Comparison of ENCODE assay signal across 8 cellular contexts in the genomic region with DNA sequence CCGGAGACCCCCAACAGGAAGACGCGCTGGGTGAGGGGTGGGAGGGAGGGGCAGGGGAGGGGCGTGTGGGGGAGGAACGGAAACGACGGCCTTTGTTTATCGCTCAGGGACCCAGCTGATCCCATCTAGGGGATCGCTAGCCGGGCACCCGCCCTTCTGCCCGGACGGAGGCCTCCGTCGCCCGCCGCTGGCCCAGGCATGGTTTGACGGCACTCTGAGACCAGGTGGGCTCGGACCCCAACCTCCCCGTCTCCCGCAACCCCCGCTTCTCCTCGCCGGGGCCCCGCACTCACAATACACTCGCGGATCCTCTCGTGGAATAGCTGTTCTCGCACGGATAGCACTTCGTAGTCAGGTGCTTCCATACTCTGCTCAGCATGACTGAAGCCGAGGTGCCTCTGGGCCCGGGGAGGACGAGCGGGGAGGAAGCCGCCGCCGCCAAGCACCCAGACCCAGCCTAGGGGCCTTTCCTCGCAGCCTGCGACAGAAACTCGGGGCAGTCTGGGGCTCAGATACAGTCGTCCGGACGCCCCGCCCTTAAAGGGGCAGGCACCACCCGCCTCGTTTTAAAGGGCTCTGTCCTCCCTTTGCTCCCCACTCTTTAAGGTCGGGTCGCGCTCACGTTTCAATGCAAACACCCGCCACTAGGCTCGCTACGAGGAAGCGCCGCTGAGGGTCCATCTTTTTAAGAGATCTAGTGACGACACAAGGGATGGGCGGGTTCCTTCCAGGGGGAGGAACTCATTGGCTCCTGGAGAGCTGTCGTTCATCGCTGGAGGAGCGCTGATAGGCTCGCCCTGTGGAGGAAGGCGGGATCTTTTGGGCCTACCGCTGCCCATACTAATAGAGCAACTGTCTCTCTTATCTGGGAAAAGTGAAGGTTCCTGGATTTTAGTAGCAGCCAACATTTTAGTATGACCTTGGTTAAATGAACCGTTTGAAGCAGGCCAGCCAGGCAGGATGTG. TPM values are rescaled to one million over a fixed set of nuclear protein-coding genes. Genes with fewer than 3 reads are reported as not detected.
DNase-seq lines count a peak whose midpoint lies in the region; ATAC-seq and TF ChIP-seq lines count a peak whose summit lies in the region.

A gene with protein sequence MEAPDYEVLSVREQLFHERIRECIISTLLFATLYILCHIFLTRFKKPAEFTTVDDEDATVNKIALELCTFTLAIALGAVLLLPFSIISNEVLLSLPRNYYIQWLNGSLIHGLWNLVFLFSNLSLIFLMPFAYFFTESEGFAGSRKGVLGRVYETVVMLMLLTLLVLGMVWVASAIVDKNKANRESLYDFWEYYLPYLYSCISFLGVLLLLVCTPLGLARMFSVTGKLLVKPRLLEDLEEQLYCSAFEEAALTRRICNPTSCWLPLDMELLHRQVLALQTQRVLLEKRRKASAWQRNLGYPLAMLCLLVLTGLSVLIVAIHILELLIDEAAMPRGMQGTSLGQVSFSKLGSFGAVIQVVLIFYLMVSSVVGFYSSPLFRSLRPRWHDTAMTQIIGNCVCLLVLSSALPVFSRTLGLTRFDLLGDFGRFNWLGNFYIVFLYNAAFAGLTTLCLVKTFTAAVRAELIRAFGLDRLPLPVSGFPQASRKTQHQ (minus strand): TSS at position 657 of the 965 bp plus-strand sequence. CDS start 292 bp downstream, at position 365.

- H3K4me2 ChIP-seq in smooth muscle cell: peak within 1 kb of the TSS; percentile 98

- peak within 1 kb of the TSS; percentile 88 for H3K4me3 ChIP-seq in AG09309 (ENCODE audit: control insufficient read depth, low read depth, low read length)
- H3K4me3 ChIP-seq in cardiac fibroblast (replicated peaks in 1 of 2; ENCODE audit: low read depth in 2 of 2, low read length in 2 of 2): peak within 1 kb of the TSS; percentile 93 to 95
- H3K4me3 ChIP-seq in smooth muscle cell: peak within 1 kb of the TSS; percentile 96

- H4K20me1 ChIP-seq in smooth muscle cell (ENCODE audit: low read depth): peaks cover 44% of the 10 kb centered on the region

- peak; percentile 99 for ATAC-seq in GM18909 (IDR thresholded peaks at IDR 0.05; ENCODE audit: poor library complexity, unreplicated experiment)
- ATAC-seq in HG03175 (IDR thresholded peaks at IDR 0.05; ENCODE audit: unreplicated experiment): peak; percentile 98
- peak; percentile 96 for ATAC-seq in WTC11

- H3K27me3 ChIP-seq in smooth muscle cell (ENCODE audit: low read depth): no peaks in the 10 kb centered on the region

- H3K79me2 ChIP-seq in smooth muscle cell (ENCODE audit: low read depth): peaks cover 49% of the 10 kb centered on the region

- peak within 1 kb of the TSS; percentile 95 for H3K9ac ChIP-seq in smooth muscle cell (ENCODE audit: low read depth)

- peaks cover 14% of the 10 kb centered on the region for H3K4me1 ChIP-seq in smooth muscle cell (ENCODE audit: low read depth)

- POLR2A ChIA-PET in WTC11 (lab: Charles Lee): interaction anchor here (1.0 to 1.9 kb wide), 4 partner anchors 11 to 78 kb away, joined by 3 to 8 read pairs (median 4); a partner anchor contains a TSS

- H2AFZ ChIP-seq in smooth muscle cell (ENCODE audit: low read depth): peak within 1 kb of the TSS; percentile 84

- H3F3A ChIP-seq in smooth muscle cell (ENCODE audit: low read depth): peaks cover 21% of the 10 kb centered on the region

- peak; percentile 94 for DNase-seq in AG09309 (ENCODE audit: low read depth)
- DNase-seq in NCI-H226: peak; percentile 95
- peak; percentile 97 for DNase-seq in WTC11 (ENCODE audit: low spot score)
- peak; percentile 98 to 99 for DNase-seq in cardiac fibroblast (ENCODE audit: low read depth in 2 of 2)
- DNase-seq in iPS-NIHi7 (ENCODE audit: extremely low spot score): peak; percentile 99
- DNase-seq in smooth muscle cell (lab: John Stamatoyannopoulos, UW; ENCODE audit: unreplicated experiment): peak; percentile 80

- peaks cover 4% of the 10 kb centered on the region for H3K27me3 Mint-ChIP-seq in WTC11 (ENCODE audit: low read depth)

- CTCF ChIA-PET in WTC11 (lab: Charles Lee): interaction anchor here (0.6 to 14.5 kb wide), 24 partner anchors 8 to 1369 kb away, joined by 3 to 216 read pairs (median 6); a partner anchor contains a TSS

- H3K9me3 ChIP-seq in smooth muscle cell (replicated peaks; ENCODE audit: low read depth): no peaks in the 10 kb centered on the region

- TF ChIP-seq CTCF in AG09309 (IDR thresholded peaks at IDR 0.05; ENCODE audit: control insufficient read depth, insufficient read depth, low read depth, low read length, missing control alignments): peak; percentile 51
- TF ChIP-seq CTCF in WTC11 (IDR thresholded peaks at IDR 0.05): no peak
- peak; percentile 47 for TF ChIP-seq CTCF in cardiac fibroblast (IDR thresholded peaks at IDR 0.05; ENCODE audit: low read depth, low read length)
- TF ChIP-seq CTCF in smooth muscle cell (IDR thresholded peaks at IDR 0.05; ENCODE audit: borderline replicate concordance, insufficient read depth, poor library complexity, severe bottlenecking): peak; percentile 16

- peaks cover 29% of the 10 kb centered on the region for H3K4me1 Mint-ChIP-seq in WTC11

- H3K27ac ChIP-seq in smooth muscle cell (ENCODE audit: low read depth): peak within 1 kb of the TSS; percentile 93

- peaks cover 11% of the 10 kb centered on the region for H3K9me3 Mint-ChIP-seq in WTC11

- no peaks in the 10 kb centered on the region for H3K36me3 ChIP-seq in smooth muscle cell (ENCODE audit: low read depth)

- peaks cover 7% of the 10 kb centered on the region; the same call in 1 of the 2 replicates for H3K36me3 Mint-ChIP-seq in WTC11

- under 1% methylated on average over 65 of the region's 65 CpGs for WGBS in smooth muscle cell (ENCODE audit: low lambda C conversion rate)

- H3K4me3 Mint-ChIP-seq in WTC11: peak within 1 kb of the TSS; percentile 96

- H3K27ac Mint-ChIP-seq in WTC11: peak within 1 kb of the TSS; percentile 98

TF ChIP-seq in WTC11, 78 proteins besides CTCF, POLR2A, EP300 and RAD21 (continues in another document):
- TF ChIP-seq CREM (CRISPR knock-in tag; IDR thresholded peaks at IDR 0.05): peak; percentile 64
- TF ChIP-seq, protein P1, sequence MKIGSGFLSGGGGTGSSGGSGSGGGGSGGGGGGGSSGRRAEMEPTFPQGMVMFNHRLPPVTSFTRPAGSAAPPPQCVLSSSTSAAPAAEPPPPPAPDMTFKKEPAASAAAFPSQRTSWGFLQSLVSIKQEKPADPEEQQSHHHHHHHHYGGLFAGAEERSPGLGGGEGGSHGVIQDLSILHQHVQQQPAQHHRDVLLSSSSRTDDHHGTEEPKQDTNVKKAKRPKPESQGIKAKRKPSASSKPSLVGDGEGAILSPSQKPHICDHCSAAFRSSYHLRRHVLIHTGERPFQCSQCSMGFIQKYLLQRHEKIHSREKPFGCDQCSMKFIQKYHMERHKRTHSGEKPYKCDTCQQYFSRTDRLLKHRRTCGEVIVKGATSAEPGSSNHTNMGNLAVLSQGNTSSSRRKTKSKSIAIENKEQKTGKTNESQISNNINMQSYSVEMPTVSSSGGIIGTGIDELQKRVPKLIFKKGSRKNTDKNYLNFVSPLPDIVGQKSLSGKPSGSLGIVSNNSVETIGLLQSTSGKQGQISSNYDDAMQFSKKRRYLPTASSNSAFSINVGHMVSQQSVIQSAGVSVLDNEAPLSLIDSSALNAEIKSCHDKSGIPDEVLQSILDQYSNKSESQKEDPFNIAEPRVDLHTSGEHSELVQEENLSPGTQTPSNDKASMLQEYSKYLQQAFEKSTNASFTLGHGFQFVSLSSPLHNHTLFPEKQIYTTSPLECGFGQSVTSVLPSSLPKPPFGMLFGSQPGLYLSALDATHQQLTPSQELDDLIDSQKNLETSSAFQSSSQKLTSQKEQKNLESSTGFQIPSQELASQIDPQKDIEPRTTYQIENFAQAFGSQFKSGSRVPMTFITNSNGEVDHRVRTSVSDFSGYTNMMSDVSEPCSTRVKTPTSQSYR (CRISPR knock-in tag; IDR thresholded peaks at IDR 0.05): 0 out of 2 replicates have a peak, but pooled peaks have one; percentile 37
- peak; percentile 72 for TF ChIP-seq SP1 (CRISPR knock-in tag; conservative IDR thresholded peaks at IDR 0.05)
- TF ChIP-seq, protein P2, sequence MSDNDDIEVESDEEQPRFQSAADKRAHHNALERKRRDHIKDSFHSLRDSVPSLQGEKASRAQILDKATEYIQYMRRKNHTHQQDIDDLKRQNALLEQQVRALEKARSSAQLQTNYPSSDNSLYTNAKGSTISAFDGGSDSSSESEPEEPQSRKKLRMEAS (CRISPR knock-in tag; IDR thresholded peaks at IDR 0.05): peak; percentile 53
- TF ChIP-seq CREB1 (CRISPR knock-in tag; IDR thresholded peaks at IDR 0.05): peak; percentile 39; the same call in 1 of the 2 replicates
- TF ChIP-seq GABPB1 (CRISPR knock-in tag; IDR thresholded peaks at IDR 0.05): peak; percentile 23; the same call in 1 of the 2 replicates
- no peak for TF ChIP-seq JUN (CRISPR knock-in tag; IDR thresholded peaks at IDR 0.05)
- TF ChIP-seq ESRRA (CRISPR knock-in tag; IDR thresholded peaks at IDR 0.05; ENCODE audit: borderline replicate concordance): no peak
- TF ChIP-seq, protein P3, sequence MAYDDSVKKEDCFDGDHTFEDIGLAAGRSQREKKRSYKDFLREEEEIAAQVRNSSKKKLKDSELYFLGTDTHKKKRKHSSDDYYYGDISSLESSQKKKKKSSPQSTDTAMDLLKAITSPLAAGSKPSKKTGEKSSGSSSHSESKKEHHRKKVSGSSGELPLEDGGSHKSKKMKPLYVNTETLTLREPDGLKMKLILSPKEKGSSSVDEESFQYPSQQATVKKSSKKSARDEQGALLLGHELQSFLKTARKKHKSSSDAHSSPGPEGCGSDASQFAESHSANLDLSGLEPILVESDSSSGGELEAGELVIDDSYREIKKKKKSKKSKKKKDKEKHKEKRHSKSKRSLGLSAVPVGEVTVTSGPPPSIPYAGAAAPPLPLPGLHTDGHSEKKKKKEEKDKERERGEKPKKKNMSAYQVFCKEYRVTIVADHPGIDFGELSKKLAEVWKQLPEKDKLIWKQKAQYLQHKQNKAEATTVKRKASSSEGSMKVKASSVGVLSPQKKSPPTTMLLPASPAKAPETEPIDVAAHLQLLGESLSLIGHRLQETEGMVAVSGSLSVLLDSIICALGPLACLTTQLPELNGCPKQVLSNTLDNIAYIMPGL (CRISPR knock-in tag; IDR thresholded peaks at IDR 0.05): peak; percentile 61; the same call in 1 of the 2 replicates
- peak; percentile 85 for TF ChIP-seq NFYB (CRISPR knock-in tag; conservative IDR thresholded peaks at IDR 0.05; ENCODE audit: low read depth)
- no peak for TF ChIP-seq ZNF423 (CRISPR knock-in tag; IDR thresholded peaks at IDR 0.05)

RNA-seq across cellular contexts. Expression of the gene that starts here (rescaled TPM):
- total RNA-seq in WTC11 (2021) (52.8 to 78.2 TPM (median 53.1 TPM) in 3 replicates), smooth muscle cell (32.4 and 57.3 TPM in 2 replicates)
- polyA plus RNA-seq in smooth muscle cell: 49.5 and 61.8 TPM in 2 replicates

Comparison
In these comparisons a context has a peak if more than half of its experiments do, and no peak if none do; other contexts are left out.
1. Peak in every context shown above with its lines: DNase-seq, ATAC-seq, H3K4me3 ChIP-seq and H3K27ac ChIP-seq.